In the genomic region with DNA sequence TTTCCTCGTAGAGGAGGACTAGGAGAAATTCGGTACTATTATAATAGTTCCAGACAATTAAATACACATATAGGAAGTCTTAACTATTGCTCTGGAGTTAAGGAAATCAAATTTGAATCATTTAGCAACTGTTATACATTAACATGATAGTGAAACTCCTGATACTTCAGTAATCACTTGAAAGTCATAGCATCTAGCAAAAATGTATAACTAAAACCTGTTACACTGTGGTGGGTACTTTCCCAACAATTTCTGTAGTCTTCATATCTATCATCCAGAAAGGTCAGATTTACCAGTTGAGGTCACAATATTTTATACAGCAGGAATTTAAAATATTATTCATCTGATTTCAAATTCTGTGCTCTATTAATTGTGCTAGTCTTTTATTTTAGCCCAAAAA, we compare ENCODE assay signal across 23 cellular contexts.
"Had no signal": no experiment of that assay in that cellular context is flagged by ENCODE, and none has a peak within 500 bp of the region (broad histone marks: within the 10 kb centered on the region; RNA-seq: fewer than 3 reads in every experiment).

No MANE protein-coding gene starts in this region.

- H3K27me3 Mint-ChIP-seq: activated CD4-positive, alpha-beta T cell treated with anti-CD3 and anti-CD28 coated beads, Interleukin-2, amount 10 ng/mL, durations not matched to agents 24 days and 14 days; activated CD8-positive, alpha-beta T cell treated with anti-CD3 and anti-CD28 coated beads for 36 hours; activated naive CD4-positive, alpha-beta T cell treated with anti-CD3 and anti-CD28 coated beads, Interleukin-2, amount 50 U/mL, for 24 hours; activated naive CD8-positive, alpha-beta T cell treated with anti-CD3 and anti-CD28 coated beads, Interleukin-2, amount 10 ng/mL, durations not matched to agents 7 days and 5 days; activated T-helper 17 cell treated with anti-CD3 and anti-CD28 coated beads, Interleukin-2, amount 50 U/mL, for 72 hours had no signal

- H3K4me3 Mint-ChIP-seq: activated CD4-positive, alpha-beta T cell treated with anti-CD3 and anti-CD28 coated beads, Interleukin-2, amount 10 ng/mL, durations not matched to agents 24 days and 14 days; activated CD8-positive, alpha-beta T cell treated with anti-CD3 and anti-CD28 coated beads for 36 hours; activated naive CD4-positive, alpha-beta T cell treated with anti-CD3 and anti-CD28 coated beads, Interleukin-2, amount 50 U/mL, for 24 hours; activated naive CD8-positive, alpha-beta T cell treated with anti-CD3 and anti-CD28 coated beads, Interleukin-2, amount 10 ng/mL, durations not matched to agents 7 days and 5 days; activated T-cell treated with anti-CD3 and anti-CD28 coated beads, Interleukin-2, amount 50 U/mL, for 72 hours; activated T-helper 17 cell treated with anti-CD3 and anti-CD28 coated beads, Interleukin-2, amount 50 U/mL, for 72 hours had no signal

- ATAC-seq: activated CD8-positive, alpha-beta T cell treated with anti-CD3 and anti-CD28 coated beads for 36 hours; activated T-cell treated with anti-CD3 and anti-CD28 coated beads, Interleukin-2, amount 50 U/mL, for 72 hours; activated T-helper 17 cell treated with anti-CD3 and anti-CD28 coated beads, Interleukin-2, amount 50 U/mL, for 72 hours; body of pancreas; Right ventricle myocardium inferior had no signal

- H3K4me2 ChIP-seq: PC-9 had no signal

- H3K27me3 ChIP-seq: adrenal gland, body of pancreas, breast epithelium had no signal

- H3K9me3 ChIP-seq: adrenal gland, body of pancreas, breast epithelium had no signal

- H3K36me3 ChIP-seq: adrenal gland, breast epithelium had no signal

- H2AFZ ChIP-seq: PC-9 had no signal

- DNase-seq: activated CD4-positive, alpha-beta T cell treated with anti-CD3 and anti-CD28 coated beads, Interleukin-2, amount 10 ng/mL, durations not matched to agents 24 days and 14 days; activated CD4-positive, alpha-beta T cell treated with anti-CD3 and anti-CD28 coated beads, Interleukin-2, amount 50 U/mL, for 4 hours; activated CD8-positive, alpha-beta T cell treated with anti-CD3 and anti-CD28 coated beads for 36 hours; activated effector memory CD4-positive, alpha-beta T cell treated with anti-CD3 and anti-CD28 coated beads, Interleukin-2, amount 50 U/mL, for 16 hours; activated naive CD4-positive, alpha-beta T cell; activated naive CD8-positive, alpha-beta T cell treated with anti-CD3 and anti-CD28 coated beads, Interleukin-2, amount 10 ng/mL, durations not matched to agents 7 days and 5 days; activated T-cell treated with anti-CD3 and anti-CD28 coated beads, Interleukin-2, amount 50 U/mL, for 1 hour; activated T-cell treated with anti-CD3 and anti-CD28 coated beads, Interleukin-2, amount 50 U/mL, for 72 hours; adrenal gland; body of pancreas; NCI-H1105; NCI-H1417 treated with DMSO at 0.1 percent for 48 hours; NCI-H1930; NCI-H2081 treated with DMSO at 0.1 percent for 48 hours; NCI-H226; NCI-H524 treated with DMSO at 0.1 percent for 48 hours; PC-9; SIG-M5 had no signal

- H3K4me3 ChIP-seq: adrenal gland, body of pancreas, breast epithelium, PC-9 had no signal

- H3K4me1 Mint-ChIP-seq: activated CD4-positive, alpha-beta T cell treated with anti-CD3 and anti-CD28 coated beads, Interleukin-2, amount 10 ng/mL, durations not matched to agents 24 days and 14 days; activated naive CD4-positive, alpha-beta T cell treated with anti-CD3 and anti-CD28 coated beads, Interleukin-2, amount 50 U/mL, for 24 hours; activated naive CD8-positive, alpha-beta T cell treated with anti-CD3 and anti-CD28 coated beads, Interleukin-2, amount 10 ng/mL, durations not matched to agents 7 days and 5 days; activated T-helper 17 cell treated with anti-CD3 and anti-CD28 coated beads, Interleukin-2, amount 50 U/mL, for 72 hours had no signal

- H3K4me1 ChIP-seq: adrenal gland, body of pancreas, breast epithelium had no signal

- H3K27ac ChIP-seq: adrenal gland, body of pancreas, breast epithelium, PC-9, RWPE1 had no signal

- H3K9me3 Mint-ChIP-seq: activated CD4-positive, alpha-beta T cell treated with anti-CD3 and anti-CD28 coated beads, Interleukin-2, amount 10 ng/mL, durations not matched to agents 24 days and 14 days; activated CD8-positive, alpha-beta T cell treated with anti-CD3 and anti-CD28 coated beads for 36 hours; activated naive CD4-positive, alpha-beta T cell treated with anti-CD3 and anti-CD28 coated beads, Interleukin-2, amount 50 U/mL, for 24 hours; activated naive CD8-positive, alpha-beta T cell treated with anti-CD3 and anti-CD28 coated beads, Interleukin-2, amount 10 ng/mL, durations not matched to agents 7 days and 5 days had no signal

- H3K36me3 Mint-ChIP-seq: activated naive CD4-positive, alpha-beta T cell treated with anti-CD3 and anti-CD28 coated beads, Interleukin-2, amount 50 U/mL, for 24 hours; activated naive CD8-positive, alpha-beta T cell treated with anti-CD3 and anti-CD28 coated beads, Interleukin-2, amount 10 ng/mL, durations not matched to agents 7 days and 5 days had no signal

- H3K27ac Mint-ChIP-seq: activated CD4-positive, alpha-beta T cell treated with anti-CD3 and anti-CD28 coated beads, Interleukin-2, amount 10 ng/mL, durations not matched to agents 24 days and 14 days; activated CD8-positive, alpha-beta T cell treated with anti-CD3 and anti-CD28 coated beads for 36 hours; activated naive CD4-positive, alpha-beta T cell treated with anti-CD3 and anti-CD28 coated beads, Interleukin-2, amount 50 U/mL, for 24 hours; activated naive CD8-positive, alpha-beta T cell treated with anti-CD3 and anti-CD28 coated beads, Interleukin-2, amount 10 ng/mL, durations not matched to agents 7 days and 5 days; activated T-helper 17 cell treated with anti-CD3 and anti-CD28 coated beads, Interleukin-2, amount 50 U/mL, for 72 hours had no signal
